31 cellular contexts compared by ENCODE assay signal in genomic region chr2:65334714-65335113, GRCh38.
"Had no signal": no experiment of that assay in that cellular context is flagged by ENCODE, and none has a peak within 500 bp of the region (broad histone marks: within the 10 kb centered on the region; RNA-seq: fewer than 3 reads in every experiment).

No MANE protein-coding gene starts in this region.

- H3K27ac ChIP-seq: neural progenitor cell, ovary, parathyroid adenoma, psoas muscle, skin epidermis, spleen, suprapubic skin, testis, tibial artery, transverse colon, upper lobe of right lung, uterus had no signal

- H3K4me1 Mint-ChIP-seq: natural killer cell; stimulated activated memory B cell treated with anti-CD40 and anti-IgM and Interleukin-4, amounts not matched to agents 10 μg/mL and 1 μg/mL and 100 μg/mL, for 72 hours; stimulated activated naive CD8-positive, alpha-beta T cell treated with anti-CD3 and anti-CD28 coated beads, Interleukin-15, amount 100 ng/mL, for 72 hours had no signal

- H3K36me3 ChIP-seq: neural progenitor cell, ovary, uterus had no signal

- H3K27ac Mint-ChIP-seq: natural killer cell; nephron; neural progenitor cell; progenitor cell of endocrine pancreas; stimulated activated memory B cell treated with anti-CD40 and anti-IgM and Interleukin-4, amounts not matched to agents 10 μg/mL and 1 μg/mL and 100 μg/mL, for 72 hours; stimulated activated naive CD8-positive, alpha-beta T cell treated with anti-CD3 and anti-CD28 coated beads, Interleukin-15, amount 100 ng/mL, for 72 hours; type B pancreatic cell had no signal

- DNase-seq: natural killer cell; occipital lobe; ovary; posterior cingulate gyrus; psoas muscle; right cardiac atrium; spleen; stimulated activated CD4-positive, alpha-beta T cell treated with anti-CD3 and anti-CD28 coated beads, Interleukin-12 subunit alpha, Interleukin-12 subunit beta, amount 100 ng/mL, for 4 hours; stimulated activated CD4-positive, alpha-beta T cell treated with anti-CD3 and anti-CD28 coated beads, Interleukin-1b, Interleukin-23, amount 100 ng/mL, for 48 hours; stimulated activated CD4-positive, alpha-beta T cell treated with anti-CD3 and anti-CD28 coated beads, Interleukin-4, amount 100 ng/mL, for 1 hour; stimulated activated CD4-positive, alpha-beta T cell treated with anti-CD3 and anti-CD28 coated beads, Interleukin-4, amount 100 ng/mL, for 4 hours; stimulated activated CD8-positive, alpha-beta memory T cell treated with anti-CD3 and anti-CD28 coated beads, Interleukin-4, amount 100 ng/mL, for 48 hours; stimulated activated naive CD4-positive, alpha-beta T cell; stimulated activated naive CD8-positive, alpha-beta T cell treated with anti-CD3 and anti-CD28 coated beads, Interleukin-15, amount 100 ng/mL, for 72 hours; stimulated activated naive CD8-positive, alpha-beta T cell treated with anti-CD3 and anti-CD28 coated beads, Interleukin-15, Interleukin-2, amounts not matched to agents 100 U/mL and 50 U/mL, for 24 hours; substantia nigra; testis; tibial artery; transverse colon; upper lobe of right lung; uterus had no signal

- H3K9ac ChIP-seq: neural progenitor cell, parathyroid adenoma had no signal

- H3K27me3 ChIP-seq: neural progenitor cell, ovary, spleen, suprapubic skin, testis, tibial artery, transverse colon, upper lobe of right lung, uterus had no signal

- H3K79me2 ChIP-seq: parathyroid adenoma had no signal

- H3K4me3 ChIP-seq: neural progenitor cell, ovary, psoas muscle, skin epidermis, smooth muscle cell, spleen, suprapubic skin, testis, tibial artery, transverse colon, upper lobe of right lung, uterus had no signal

- H3K27me3 Mint-ChIP-seq: progenitor cell of endocrine pancreas; stimulated activated naive CD8-positive, alpha-beta T cell treated with anti-CD3 and anti-CD28 coated beads, Interleukin-15, amount 100 ng/mL, for 72 hours; type B pancreatic cell had no signal

- H3K4me2 ChIP-seq: neural progenitor cell, smooth muscle cell had no signal

- ATAC-seq: natural killer cell; psoas muscle; right cardiac atrium; sciatic nerve; stimulated activated memory B cell treated with anti-CD40 and anti-IgM and Interleukin-4, amounts not matched to agents 10 μg/mL and 1 μg/mL and 100 μg/mL, for 72 hours; stimulated activated naive CD8-positive, alpha-beta T cell treated with anti-CD3 and anti-CD28 coated beads, Interleukin-15, amount 100 ng/mL, for 72 hours; stimulated activated naive CD8-positive, alpha-beta T cell treated with anti-CD3 and anti-CD28 coated beads, Interleukin-15, Interleukin-2, amounts not matched to agents 100 U/mL and 50 U/mL, for 24 hours; upper lobe of right lung had no signal

- H3K36me3 Mint-ChIP-seq: natural killer cell had no signal

- H3K4me1 ChIP-seq: parathyroid adenoma, psoas muscle, spleen, suprapubic skin, testis, tibial artery, transverse colon, upper lobe of right lung, uterus had no signal

- H3K9me3 Mint-ChIP-seq: natural killer cell; nephron; stimulated activated memory B cell treated with anti-CD40 and anti-IgM and Interleukin-4, amounts not matched to agents 10 μg/mL and 1 μg/mL and 100 μg/mL, for 72 hours; stimulated activated naive CD8-positive, alpha-beta T cell treated with anti-CD3 and anti-CD28 coated beads, Interleukin-15, amount 100 ng/mL, for 72 hours; type B pancreatic cell had no signal

- H2AFZ ChIP-seq: neural progenitor cell, parathyroid adenoma had no signal

- H3K9me3 ChIP-seq: ovary, psoas muscle, spleen, suprapubic skin, testis, tibial artery, transverse colon, upper lobe of right lung, uterus had no signal

- H3K4me3 Mint-ChIP-seq: natural killer cell; nephron; neural progenitor cell; stimulated activated memory B cell treated with anti-CD40 and anti-IgM and Interleukin-4, amounts not matched to agents 10 μg/mL and 1 μg/mL and 100 μg/mL, for 72 hours; stimulated activated naive CD8-positive, alpha-beta T cell treated with anti-CD3 and anti-CD28 coated beads, Interleukin-15, amount 100 ng/mL, for 72 hours; type B pancreatic cell had no signal
